1 cellular context compared by ENCODE assay signal in the genomic region with DNA sequence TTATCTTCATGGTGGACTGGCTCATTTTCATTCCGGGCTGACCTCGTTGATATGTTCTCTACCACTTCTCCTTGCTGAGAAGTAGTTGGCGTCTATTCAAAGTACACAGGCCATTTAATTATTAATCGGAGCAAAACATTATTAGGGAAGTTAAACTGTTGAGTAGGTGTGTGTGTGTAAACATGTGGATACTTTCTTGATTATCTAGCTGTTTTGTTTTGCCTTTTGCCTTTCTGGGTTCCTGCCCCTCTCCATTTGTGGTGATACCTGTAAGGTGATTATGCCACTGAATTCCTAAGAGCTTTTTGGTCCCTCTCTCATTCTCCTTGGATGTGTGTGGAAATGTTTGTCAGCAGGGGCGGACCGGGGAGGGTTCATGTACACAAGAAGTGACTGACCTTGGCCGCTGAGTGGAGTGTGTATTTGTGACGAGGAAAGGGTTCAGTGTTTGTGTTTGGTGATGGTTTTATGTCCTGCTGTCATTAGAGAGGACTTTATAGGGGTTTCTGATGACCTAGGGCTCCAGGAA.
TF ChIP-seq lines count a peak whose summit lies in the region.

No MANE protein-coding gene starts in this region.

TF ChIP-seq in HepG2, 621 proteins besides CTCF, POLR2A, EP300 and RAD21 (continued from another document and continues in another):
- TF ChIP-seq U2AF1 (optimal IDR thresholded peaks at IDR 0.05; ENCODE audit: low read depth, low read length) = no peak
- TF ChIP-seq NR1H2 (CRISPR knock-in tag; IDR thresholded peaks at IDR 0.05; ENCODE audit: borderline replicate concordance, low read depth) = no peak
- no peak for TF ChIP-seq NBN (conservative IDR thresholded peaks at IDR 0.05)
- TF ChIP-seq IRX3 (CRISPR knock-in tag; IDR thresholded peaks at IDR 0.05; ENCODE audit: borderline replicate concordance, low read depth) = no peak
- no peak for TF ChIP-seq ZBTB46 (CRISPR knock-in tag; IDR thresholded peaks at IDR 0.05; ENCODE audit: borderline replicate concordance)
- TF ChIP-seq FOXK2 (IDR thresholded peaks at IDR 0.05) = peak; percentile 52; the same call in 1 of the 2 replicates
- TF ChIP-seq ZFP82 (CRISPR knock-in tag; IDR thresholded peaks at IDR 0.05; ENCODE audit: borderline replicate concordance) = no peak
- no peak for TF ChIP-seq RBAK (CRISPR knock-in tag; IDR thresholded peaks at IDR 0.05)
- TF ChIP-seq, protein P1, sequence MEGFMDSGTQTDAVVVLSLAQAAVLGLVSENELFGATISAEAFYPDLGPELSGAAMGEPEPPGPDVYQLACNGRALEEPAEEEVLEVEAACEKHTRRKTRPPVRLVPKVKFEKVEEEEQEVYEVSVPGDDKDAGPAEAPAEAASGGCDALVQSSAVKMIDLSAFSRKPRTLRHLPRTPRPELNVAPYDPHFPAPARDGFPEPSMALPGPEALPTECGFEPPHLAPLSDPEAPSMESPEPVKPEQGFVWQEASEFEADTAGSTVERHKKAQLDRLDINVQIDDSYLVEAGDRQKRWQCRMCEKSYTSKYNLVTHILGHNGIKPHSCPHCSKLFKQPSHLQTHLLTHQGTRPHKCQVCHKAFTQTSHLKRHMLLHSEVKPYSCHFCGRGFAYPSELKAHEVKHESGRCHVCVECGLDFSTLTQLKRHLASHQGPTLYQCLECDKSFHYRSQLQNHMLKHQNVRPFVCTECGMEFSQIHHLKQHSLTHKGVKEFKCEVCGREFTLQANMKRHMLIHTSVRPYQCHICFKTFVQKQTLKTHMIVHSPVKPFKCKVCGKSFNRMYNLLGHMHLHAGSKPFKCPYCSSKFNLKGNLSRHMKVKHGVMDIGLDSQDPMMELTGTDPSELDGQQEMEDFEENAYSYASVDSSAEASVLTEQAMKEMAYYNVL (CRISPR knock-in tag; IDR thresholded peaks at IDR 0.05; ENCODE audit: borderline replicate concordance) = peak; percentile 55; the same call in 1 of the 2 replicates
- TF ChIP-seq HMG20B (CRISPR knock-in tag; conservative IDR thresholded peaks at IDR 0.05) = peak; percentile 68; the same call in 1 of the 2 replicates
- TF ChIP-seq KDM1A (CRISPR knock-in tag; IDR thresholded peaks at IDR 0.05) = 0 out of 2 replicates have a peak, but pooled peaks have one; percentile 17
- no peak for TF ChIP-seq SOX13 (IDR thresholded peaks at IDR 0.05)
- peak in 1 of 2 experiments; percentile 76; a peak in 2 of 4 replicates for TF ChIP-seq SOX13 (CRISPR knock-in tag; conservative IDR thresholded peaks at IDR 0.05 in 1 of 2, IDR thresholded peaks at IDR 0.05 in 1 of 2)
- no peak for TF ChIP-seq ZNF451 (CRISPR knock-in tag; IDR thresholded peaks at IDR 0.05)
- TF ChIP-seq CREM (IDR thresholded peaks at IDR 0.05) = peak; percentile 53; the same call in 1 of the 2 replicates
- TF ChIP-seq CREM (CRISPR knock-in tag; IDR thresholded peaks at IDR 0.05) = no peak
- TF ChIP-seq IKZF5 (CRISPR knock-in tag; IDR thresholded peaks at IDR 0.05) = peak; percentile 84
- peak; percentile 77 for TF ChIP-seq SOX5 (CRISPR knock-in tag; IDR thresholded peaks at IDR 0.05; ENCODE audit: borderline replicate concordance)
- TF ChIP-seq TEAD3 (CRISPR knock-in tag; optimal IDR thresholded peaks at IDR 0.05; ENCODE audit: borderline replicate concordance) = peak; percentile 68
- peak; percentile 93 for TF ChIP-seq ARID5B (CRISPR knock-in tag; IDR thresholded peaks at IDR 0.05)
- peak; percentile 95 for TF ChIP-seq SP5 (CRISPR knock-in tag; IDR thresholded peaks at IDR 0.05; ENCODE audit: borderline replicate concordance, low read depth)
- no peak for TF ChIP-seq ZNF589 (CRISPR knock-in tag; conservative IDR thresholded peaks at IDR 0.05)
- TF ChIP-seq, protein P2, sequence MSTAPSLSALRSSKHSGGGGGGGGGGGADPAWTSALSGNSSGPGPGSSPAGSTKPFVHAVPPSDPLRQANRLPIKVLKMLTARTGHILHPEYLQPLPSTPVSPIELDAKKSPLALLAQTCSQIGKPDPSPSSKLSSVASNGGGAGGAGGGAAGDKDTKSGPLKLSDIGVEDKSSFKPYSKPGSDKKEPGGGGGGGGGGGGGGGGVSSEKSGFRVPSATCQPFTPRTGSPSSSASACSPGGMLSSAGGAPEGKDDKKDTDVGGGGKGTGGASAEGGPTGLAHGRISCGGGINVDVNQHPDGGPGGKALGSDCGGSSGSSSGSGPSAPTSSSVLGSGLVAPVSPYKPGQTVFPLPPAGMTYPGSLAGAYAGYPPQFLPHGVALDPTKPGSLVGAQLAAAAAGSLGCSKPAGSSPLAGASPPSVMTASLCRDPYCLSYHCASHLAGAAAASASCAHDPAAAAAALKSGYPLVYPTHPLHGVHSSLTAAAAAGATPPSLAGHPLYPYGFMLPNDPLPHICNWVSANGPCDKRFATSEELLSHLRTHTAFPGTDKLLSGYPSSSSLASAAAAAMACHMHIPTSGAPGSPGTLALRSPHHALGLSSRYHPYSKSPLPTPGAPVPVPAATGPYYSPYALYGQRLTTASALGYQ (CRISPR knock-in tag; IDR thresholded peaks at IDR 0.05) = peak; percentile 68
- no peak for TF ChIP-seq HMGA1 (CRISPR knock-in tag; conservative IDR thresholded peaks at IDR 0.05)
- TF ChIP-seq, protein P3, sequence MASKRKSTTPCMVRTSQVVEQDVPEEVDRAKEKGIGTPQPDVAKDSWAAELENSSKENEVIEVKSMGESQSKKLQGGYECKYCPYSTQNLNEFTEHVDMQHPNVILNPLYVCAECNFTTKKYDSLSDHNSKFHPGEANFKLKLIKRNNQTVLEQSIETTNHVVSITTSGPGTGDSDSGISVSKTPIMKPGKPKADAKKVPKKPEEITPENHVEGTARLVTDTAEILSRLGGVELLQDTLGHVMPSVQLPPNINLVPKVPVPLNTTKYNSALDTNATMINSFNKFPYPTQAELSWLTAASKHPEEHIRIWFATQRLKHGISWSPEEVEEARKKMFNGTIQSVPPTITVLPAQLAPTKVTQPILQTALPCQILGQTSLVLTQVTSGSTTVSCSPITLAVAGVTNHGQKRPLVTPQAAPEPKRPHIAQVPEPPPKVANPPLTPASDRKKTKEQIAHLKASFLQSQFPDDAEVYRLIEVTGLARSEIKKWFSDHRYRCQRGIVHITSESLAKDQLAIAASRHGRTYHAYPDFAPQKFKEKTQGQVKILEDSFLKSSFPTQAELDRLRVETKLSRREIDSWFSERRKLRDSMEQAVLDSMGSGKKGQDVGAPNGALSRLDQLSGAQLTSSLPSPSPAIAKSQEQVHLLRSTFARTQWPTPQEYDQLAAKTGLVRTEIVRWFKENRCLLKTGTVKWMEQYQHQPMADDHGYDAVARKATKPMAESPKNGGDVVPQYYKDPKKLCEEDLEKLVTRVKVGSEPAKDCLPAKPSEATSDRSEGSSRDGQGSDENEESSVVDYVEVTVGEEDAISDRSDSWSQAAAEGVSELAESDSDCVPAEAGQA (IDR thresholded peaks at IDR 0.05; ENCODE audit: low read depth) = no peak
- TF ChIP-seq, protein P3 (CRISPR knock-in tag; IDR thresholded peaks at IDR 0.05; ENCODE audit: borderline replicate concordance) = 0 out of 2 replicates have a peak, but pooled peaks have one; percentile 35
- TF ChIP-seq CREB1 (IDR thresholded peaks at IDR 0.05) = peak; percentile 31; the same call in 1 of the 2 replicates
- TF ChIP-seq CREB1 (CRISPR knock-in tag; IDR thresholded peaks at IDR 0.05) = peak; percentile 67
- TF ChIP-seq, protein P4, sequence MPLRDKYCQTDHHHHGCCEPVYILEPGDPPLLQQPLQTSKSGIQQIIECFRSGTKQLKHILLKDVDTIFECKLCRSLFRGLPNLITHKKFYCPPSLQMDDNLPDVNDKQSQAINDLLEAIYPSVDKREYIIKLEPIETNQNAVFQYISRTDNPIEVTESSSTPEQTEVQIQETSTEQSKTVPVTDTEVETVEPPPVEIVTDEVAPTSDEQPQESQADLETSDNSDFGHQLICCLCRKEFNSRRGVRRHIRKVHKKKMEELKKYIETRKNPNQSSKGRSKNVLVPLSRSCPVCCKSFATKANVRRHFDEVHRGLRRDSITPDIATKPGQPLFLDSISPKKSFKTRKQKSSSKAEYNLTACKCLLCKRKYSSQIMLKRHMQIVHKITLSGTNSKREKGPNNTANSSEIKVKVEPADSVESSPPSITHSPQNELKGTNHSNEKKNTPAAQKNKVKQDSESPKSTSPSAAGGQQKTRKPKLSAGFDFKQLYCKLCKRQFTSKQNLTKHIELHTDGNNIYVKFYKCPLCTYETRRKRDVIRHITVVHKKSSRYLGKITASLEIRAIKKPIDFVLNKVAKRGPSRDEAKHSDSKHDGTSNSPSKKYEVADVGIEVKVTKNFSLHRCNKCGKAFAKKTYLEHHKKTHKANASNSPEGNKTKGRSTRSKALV (CRISPR knock-in tag; IDR thresholded peaks at IDR 0.05) = no peak
- peak; percentile 71 for TF ChIP-seq ZEB1 (IDR thresholded peaks at IDR 0.05; ENCODE audit: insufficient replicate concordance, low read depth)
- no peak for TF ChIP-seq SP2 (CRISPR knock-in tag; IDR thresholded peaks at IDR 0.05)
- TF ChIP-seq ZNF878 (CRISPR knock-in tag; IDR thresholded peaks at IDR 0.05) = 0 out of 2 replicates have a peak, but pooled peaks have one; percentile 39
- TF ChIP-seq ZNF614 (CRISPR knock-in tag; IDR thresholded peaks at IDR 0.05; ENCODE audit: borderline replicate concordance) = peak; percentile 53; the same call in 1 of the 2 replicates
- no peak; the same call in 1 of the 2 replicates for TF ChIP-seq GABPB1 (CRISPR knock-in tag; IDR thresholded peaks at IDR 0.05)
- TF ChIP-seq ZMAT5 (CRISPR knock-in tag; IDR thresholded peaks at IDR 0.05; ENCODE audit: borderline replicate concordance, low read depth) = no peak
- TF ChIP-seq SKI (IDR thresholded peaks at IDR 0.05; ENCODE audit: partially characterized antibody) = peak; percentile 82
- 0 out of 2 replicates have a peak, but pooled peaks have one; percentile 61 for TF ChIP-seq RFXAP (CRISPR knock-in tag; IDR thresholded peaks at IDR 0.05; ENCODE audit: borderline replicate concordance)
- TF ChIP-seq MEIS1 (CRISPR knock-in tag; IDR thresholded peaks at IDR 0.05; ENCODE audit: borderline replicate concordance) = peak; percentile 29; the same call in 1 of the 2 replicates
- peak; percentile 68 for TF ChIP-seq FOSL2 (CRISPR knock-in tag; IDR thresholded peaks at IDR 0.05)
- TF ChIP-seq NONO (IDR thresholded peaks at IDR 0.05) = no peak
- 0 out of 2 replicates have a peak, but pooled peaks have one; percentile 33 for TF ChIP-seq NONO (CRISPR knock-in tag; conservative IDR thresholded peaks at IDR 0.05)
